In the genomic region with DNA sequence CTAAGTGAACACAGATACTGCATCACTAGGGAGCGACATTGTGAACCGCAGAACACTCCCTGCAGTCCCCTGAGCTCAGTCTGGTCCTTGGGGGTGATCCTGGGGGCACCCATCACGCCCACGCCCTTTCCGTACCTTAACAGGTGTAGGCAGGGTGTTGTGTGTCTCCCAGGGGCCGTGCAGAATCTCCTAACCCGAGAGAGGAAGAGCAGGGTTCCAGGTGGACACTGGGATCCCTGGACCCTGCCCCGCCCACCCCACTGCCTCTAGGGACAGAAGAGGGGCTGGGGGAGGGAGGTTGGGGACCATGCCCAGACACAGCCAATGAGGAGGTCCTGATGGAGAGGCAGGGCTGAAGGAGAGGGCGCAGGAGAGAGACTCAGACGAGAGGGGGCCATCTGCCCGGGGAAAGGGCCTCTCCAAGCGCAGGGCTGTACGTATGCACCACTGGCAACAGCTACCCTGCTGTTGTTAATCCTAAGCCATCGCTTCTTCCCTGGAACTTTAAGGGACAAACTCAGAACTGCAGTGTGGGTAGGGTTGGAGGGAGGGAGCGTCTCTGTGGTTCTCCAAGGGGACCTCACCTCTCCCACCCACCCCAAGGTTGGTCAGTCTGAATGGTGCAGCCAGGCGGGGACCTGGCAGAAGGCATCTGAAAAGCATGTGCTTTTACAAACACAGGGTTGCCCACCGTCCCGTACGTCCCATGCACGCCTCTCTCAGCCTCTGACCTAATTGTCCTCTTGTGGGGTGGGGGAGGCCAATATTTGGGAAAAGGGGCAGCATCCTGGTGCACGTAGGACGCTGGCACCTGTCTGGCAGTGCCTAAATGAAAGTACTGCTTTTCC, we compare ENCODE assay signal across 8 cellular contexts. TPM values are rescaled to one million over a fixed set of nuclear protein-coding genes. Genes with fewer than 3 reads are reported as not detected.
DNase-seq lines count a peak whose midpoint lies in the region; ATAC-seq and TF ChIP-seq lines count a peak whose summit lies in the region.

No MANE protein-coding gene starts in this region.

- H3K36me3 ChIP-seq in lower lobe of right lung, result no peaks in the 10 kb centered on the region

- no peak overlapping the region for H3K27ac ChIP-seq in lower lobe of right lung

- H3K4me1 Mint-ChIP-seq in activated CD4-positive, alpha-beta T cell treated with anti-CD3 and anti-CD28 coated beads, Interleukin-2, amount 10 ng/mL, durations not matched to agents 7 days and 5 days, result peaks cover 18% of the 10 kb centered on the region

- H3K4me3 Mint-ChIP-seq in activated CD4-positive, alpha-beta T cell treated with anti-CD3 and anti-CD28 coated beads, Interleukin-2, amount 10 ng/mL, durations not matched to agents 7 days and 5 days, result peak overlapping the region; percentile 89

- H3K27me3 Mint-ChIP-seq in activated CD4-positive, alpha-beta T cell treated with anti-CD3 and anti-CD28 coated beads, Interleukin-2, amount 10 ng/mL, durations not matched to agents 7 days and 5 days, result no peaks in the 10 kb centered on the region

- peak overlapping the region; percentile 98 for H3K27ac Mint-ChIP-seq in activated CD4-positive, alpha-beta T cell treated with anti-CD3 and anti-CD28 coated beads, Interleukin-2, amount 10 ng/mL, durations not matched to agents 7 days and 5 days

- no peaks in the 10 kb centered on the region for H3K9me3 ChIP-seq in lower lobe of right lung

- ATAC-seq in GM19023 (IDR thresholded peaks at IDR 0.05; ENCODE audit: unreplicated experiment), result peak; percentile 30
- ATAC-seq in HG03439 (IDR thresholded peaks at IDR 0.05; ENCODE audit: unreplicated experiment), result peak; percentile 28
- ATAC-seq in lower lobe of right lung, result peak in 1 of 2 donors; percentile 13

- POLR2A ChIA-PET in activated CD4-positive, alpha-beta T cell treated with anti-CD3 and anti-CD28 coated beads, Interleukin-2, amount 10 ng/mL, durations not matched to agents 7 days and 5 days (lab: Charles Lee), result no interaction called here

- CTCF ChIA-PET in activated CD4-positive, alpha-beta T cell treated with anti-CD3 and anti-CD28 coated beads, Interleukin-2, amount 10 ng/mL, durations not matched to agents 7 days and 5 days (lab: Charles Lee), result no interaction called here

- H3K4me1 ChIP-seq in lower lobe of right lung, result no peaks in the 10 kb centered on the region

- no peak for TF ChIP-seq CTCF in lower lobe of right lung (IDR thresholded peaks at IDR 0.05)

- H3K4me3 ChIP-seq in lower lobe of right lung, result peak overlapping the region; percentile 54

- H3K27me3 ChIP-seq in lower lobe of right lung (ENCODE audit: low read depth), result peaks cover 4% of the 10 kb centered on the region

- H3K9me3 Mint-ChIP-seq in activated CD4-positive, alpha-beta T cell treated with anti-CD3 and anti-CD28 coated beads, Interleukin-2, amount 10 ng/mL, durations not matched to agents 7 days and 5 days, result no peaks in the 10 kb centered on the region

- intact Hi-C loops in lower lobe of right lung (cut with DNase I), result no loop called here

- H3K36me3 Mint-ChIP-seq in activated CD4-positive, alpha-beta T cell treated with anti-CD3 and anti-CD28 coated beads, Interleukin-2, amount 10 ng/mL, durations not matched to agents 7 days and 5 days (ENCODE audit: low read depth), result peaks cover 28% of the 10 kb centered on the region

- DNase-seq in activated CD4-positive, alpha-beta T cell treated with anti-CD3 and anti-CD28 coated beads, Interleukin-2, amount 10 ng/mL, durations not matched to agents 7 days and 5 days, result peak; percentile 54
- DNase-seq in lower lobe of right lung (no peak), NK-92 (lab: John Stamatoyannopoulos, UW; ENCODE audit: unreplicated experiment) (no peak), retina (no peak), NCI-H1417 treated with DMSO at 0.1 percent for 48 hours (lab: John Stamatoyannopoulos, UW) (no peak), cerebellum (ENCODE audit: low spot score) (no peak)

RNA-seq across cellular contexts. Expression of a gene that starts 2.4 kb away (rescaled TPM):
- 100 to 1,000 TPM in 1 of 2 experiments, 10 to 100 TPM in 1; 99.1 to 107 TPM for total RNA-seq in activated CD4-positive, alpha-beta T cell treated with anti-CD3 and anti-CD28 coated beads, Interleukin-2, amount 10 ng/mL, durations not matched to agents 7 days and 5 days
- total RNA-seq in lower lobe of right lung (3.0 TPM), cerebellum (0.09 TPM)

RNA-seq across cellular contexts. Expression of a gene that starts 56.9 kb away (rescaled TPM):
- 10 to 100 TPM; 61.6 to 66.5 TPM for total RNA-seq in activated CD4-positive, alpha-beta T cell treated with anti-CD3 and anti-CD28 coated beads, Interleukin-2, amount 10 ng/mL, durations not matched to agents 7 days and 5 days
- total RNA-seq in lower lobe of right lung (39.8 TPM), cerebellum (13.5 TPM)

Comparison
In these comparisons a context has a peak if more than half of its experiments do, and no peak if none do; other contexts are left out.
1. RNA of a gene that starts 2.4 kb away (total RNA-seq): 99.1 to 107 TPM in activated CD4-positive, alpha-beta T cell treated with anti-CD3 and anti-CD28 coated beads, Interleukin-2, amount 10 ng/mL, durations not matched to agents 7 days and 5 days; 3.0 TPM in lower lobe of right lung (single experiment) and 0.09 TPM in cerebellum (single experiment); every median in the first group is over 10 times any median in the second.